ENCODE assay signal across 3 cellular contexts in genomic region chr6:87860902-87861301, GRCh38.
"Had no signal": no experiment of that assay in that cellular context is flagged by ENCODE, and none has a peak within 500 bp of the region (broad histone marks: within the 10 kb centered on the region; RNA-seq: fewer than 3 reads in every experiment).

No MANE protein-coding gene starts in this region.

- H3K4me3 ChIP-seq: GM12878 had no signal

- DNase-seq: GDM1, GF-D8 had no signal

- ATAC-seq: GM12878 had no signal
